10 cellular contexts compared by ENCODE assay signal in the genomic region with DNA sequence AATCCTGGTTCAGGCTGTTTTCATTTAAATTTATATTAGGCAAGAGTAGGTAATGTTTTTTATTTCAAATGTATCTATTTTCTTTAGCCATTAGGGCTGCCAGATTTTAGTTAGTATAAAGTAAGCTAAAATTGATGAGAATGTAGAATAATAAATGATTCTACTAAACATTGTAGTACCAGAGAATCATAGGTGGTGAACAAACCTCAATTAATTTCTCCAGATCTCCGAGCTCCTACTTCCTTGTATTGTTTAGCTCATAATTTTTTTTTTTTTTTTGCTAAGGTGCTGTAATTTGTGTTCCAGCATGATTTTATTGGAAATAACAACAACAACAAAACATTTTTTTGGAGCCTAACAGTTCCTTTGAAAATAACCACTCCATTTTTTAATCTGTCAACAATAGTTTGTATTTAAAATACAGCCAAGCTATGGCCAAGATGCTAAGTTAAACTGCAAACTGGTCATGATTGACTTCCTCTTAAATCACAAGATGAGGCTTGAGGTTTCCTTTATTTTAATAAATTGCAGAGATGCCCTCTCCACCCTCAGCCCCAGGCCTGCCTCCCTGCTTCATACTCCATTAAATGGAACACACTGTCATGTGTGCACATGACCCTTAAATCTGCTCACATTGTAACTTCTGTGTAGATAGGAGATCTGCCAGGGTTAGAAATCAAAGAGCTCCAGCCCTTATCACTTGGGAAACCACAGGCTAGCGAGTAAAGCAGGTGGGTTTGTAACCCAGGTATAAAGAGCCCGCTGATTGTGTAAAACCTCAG. TPM values are rescaled to one million over a fixed set of nuclear protein-coding genes. Genes with fewer than 3 reads are reported as not detected.
DNase-seq lines count a peak whose midpoint lies in the region; ATAC-seq and TF ChIP-seq lines count a peak whose summit lies in the region.
"Had no signal": no experiment of that assay in that cellular context is flagged by ENCODE, and none has a peak within 500 bp of the region (broad histone marks: within the 10 kb centered on the region; RNA-seq: fewer than 3 reads in every experiment).

No MANE protein-coding gene starts in this region.

- BruUV-seq in HCT116 (replicated peaks; lab: Mats Ljungman, UMichigan): TSS peak; percentile 36

- TF ChIP-seq RAD21 in HCT116 (IDR thresholded peaks at IDR 0.05; ENCODE audit: low read depth): no peak

- H3K4me3 Mint-ChIP-seq in stimulated activated naive B cell treated with anti-CD40 and anti-IgM and Interleukin-4, amounts not matched to agents 10 μg/mL and 1 μg/mL and 100 μg/mL, for 72 hours: peak overlapping the region; percentile 11 to 18

- no peaks in the 10 kb centered on the region for H3K4me1 ChIP-seq in HCT116 (ENCODE audit: control insufficient read depth in 1 of 2, insufficient read depth in 2 of 2, low read length in 2 of 2)

- TF ChIP-seq POLR2A in HCT116 (IDR thresholded peaks at IDR 0.05; ENCODE audit: borderline replicate concordance, extremely low read depth, insufficient read depth, insufficient read length): no peak

- H3F3A ChIP-seq in SU-DHL-6 (ENCODE audit: insufficient read depth): no peaks in the 10 kb centered on the region; the same call in 1 of the 2 replicates

- peaks cover 0 to 3% of the 10 kb centered on the region in 2 experiments; a peak in 1 of 4 replicates for H3K9me3 ChIP-seq in HCT116 (ENCODE audit: control insufficient read depth in 1 of 2, insufficient read depth in 1 of 2, low read depth in 1 of 2, low read length in 2 of 2)
- no peaks in the 10 kb centered on the region for H3K9me3 ChIP-seq in SU-DHL-6 (ENCODE audit: insufficient read depth, low read length)

- intact Hi-C loops in HCT116 (cut with micrococcal nuclease): no loop called here
- intact Hi-C loops in left colon (cut with DNase I, micrococcal nuclease): no loop called here

- DNase-seq in HCT116 (ENCODE audit: low read depth, low spot score) (no peak), left colon (no peak), DMS53 treated with DMSO at 0.1 percent for 48 hours (lab: John Stamatoyannopoulos, UW; ENCODE audit: unreplicated experiment) (no peak), NCI-H2081 (lab: John Stamatoyannopoulos, UW) (no peak)
- no peak for DNase-seq in stimulated activated naive B cell treated with anti-CD40 and anti-IgM and Interleukin-4, amounts not matched to agents 10 μg/mL and 1 μg/mL and 100 μg/mL, for 72 hours
- DNase-seq: mesenchymal stem cell, NCI-H446 had no signal

- no peak for ATAC-seq in HCT116
- peak; percentile 38 for ATAC-seq in left colon
- ATAC-seq in stimulated activated naive B cell treated with anti-CD40 and anti-IgM and Interleukin-4, amounts not matched to agents 10 μg/mL and 1 μg/mL and 100 μg/mL, for 72 hours (replicated peaks): peak; percentile 54 to 66
- no peak for ATAC-seq in HG02852 (IDR thresholded peaks at IDR 0.05; ENCODE audit: unreplicated experiment)

- peaks cover 2 to 10% of the 10 kb centered on the region in 2 donors for H3K9me3 Mint-ChIP-seq in stimulated activated naive B cell treated with anti-CD40 and anti-IgM and Interleukin-4, amounts not matched to agents 10 μg/mL and 1 μg/mL and 100 μg/mL, for 72 hours
- H3K9me3 Mint-ChIP-seq: activated T-helper 2 cell treated with anti-CD3 and anti-CD28 coated beads, Interferon-gamma antibody, Interleukin-2, Interleukin-4, amounts not matched to agents 10 μg/mL and 5 μg/mL and 100 μg/mL, durations not matched to agents 14 hours and 24 hours and 36 hours had no signal

- POLR2A ChIA-PET in HCT116 (lab: Charles Lee): no interaction called here

- no peak overlapping the region for H3K27ac ChIP-seq in HCT116 (ENCODE audit: low read depth, low read length)
- H3K27ac ChIP-seq in SU-DHL-6 (ENCODE audit: low read depth, low read length): peak overlapping the region; percentile 34

- H3K27me3 Mint-ChIP-seq in stimulated activated naive B cell treated with anti-CD40 and anti-IgM and Interleukin-4, amounts not matched to agents 10 μg/mL and 1 μg/mL and 100 μg/mL, for 72 hours: no peaks in the 10 kb centered on the region

- H3K36me3 ChIP-seq in HCT116 (ENCODE audit: control insufficient read depth in 1 of 2, insufficient read depth in 2 of 2, low read length in 2 of 2): no peaks in the 10 kb centered on the region
- H3K36me3 ChIP-seq in SU-DHL-6 (ENCODE audit: low read length): no peaks in the 10 kb centered on the region

- H4K20me1 ChIP-seq in HCT116 (ENCODE audit: insufficient read depth) (no peaks in the 10 kb centered on the region), SU-DHL-6 (ENCODE audit: low read depth, low read length) (no peaks in the 10 kb centered on the region)

- H3K9me2 ChIP-seq in HCT116 (ENCODE audit: insufficient read depth) (no peaks in the 10 kb centered on the region), SU-DHL-6 (replicated peaks; ENCODE audit: insufficient read depth, low read length) (no peaks in the 10 kb centered on the region)

- CTCF ChIA-PET in HCT116 (lab: Charles Lee): no interaction called here

- H3K27ac Mint-ChIP-seq in stimulated activated naive B cell treated with anti-CD40 and anti-IgM and Interleukin-4, amounts not matched to agents 10 μg/mL and 1 μg/mL and 100 μg/mL, for 72 hours: peak overlapping the region; percentile 89
- H3K27ac Mint-ChIP-seq: activated T-helper 2 cell treated with anti-CD3 and anti-CD28 coated beads, Interferon-gamma antibody, Interleukin-2, Interleukin-4, amounts not matched to agents 10 μg/mL and 5 μg/mL and 100 μg/mL, durations not matched to agents 14 hours and 24 hours and 36 hours had no signal

- H3K4me1 Mint-ChIP-seq in stimulated activated naive B cell treated with anti-CD40 and anti-IgM and Interleukin-4, amounts not matched to agents 10 μg/mL and 1 μg/mL and 100 μg/mL, for 72 hours: peaks cover 55 to 85% of the 10 kb centered on the region in 2 donors

- H2AFZ ChIP-seq in HCT116 (ENCODE audit: low read depth, low read length, poor library complexity, severe bottlenecking) (no peak overlapping the region), SU-DHL-6 (ENCODE audit: low read depth, low read length, severe bottlenecking) (peak overlapping the region; percentile 44)

- H3K4me2 ChIP-seq in HCT116 (ENCODE audit: low read length) (no peak overlapping the region), SU-DHL-6 (ENCODE audit: low read depth, low read length, poor library complexity, severe bottlenecking) (peak overlapping the region; percentile 50)

- H3K9ac ChIP-seq in HCT116 (ENCODE audit: low read length) (no peak overlapping the region), SU-DHL-6 (ENCODE audit: low read length) (peak overlapping the region; percentile 23)

- peaks cover 43 to 49% of the 10 kb centered on the region in 2 donors for H3K36me3 Mint-ChIP-seq in stimulated activated naive B cell treated with anti-CD40 and anti-IgM and Interleukin-4, amounts not matched to agents 10 μg/mL and 1 μg/mL and 100 μg/mL, for 72 hours

- no peaks in the 10 kb centered on the region for H3K27me3 ChIP-seq in HCT116 (ENCODE audit: insufficient read depth, low read length)
- no peaks in the 10 kb centered on the region for H3K27me3 ChIP-seq in SU-DHL-6 (ENCODE audit: low read length)

- TF ChIP-seq CTCF in HCT116 (IDR thresholded peaks at IDR 0.05 in 2 of 3, conservative IDR thresholded peaks at IDR 0.05 in 1 of 3; ENCODE audit: borderline replicate concordance in 1 of 3, insufficient read depth in 1 of 3, low read depth in 2 of 3, low read length in 2 of 3) (no peak), SU-DHL-6 (IDR thresholded peaks at IDR 0.05; ENCODE audit: insufficient read depth, low read length, poor library complexity, severe bottlenecking) (no peak)

- H3K79me2 ChIP-seq in HCT116 (ENCODE audit: insufficient read depth, low read length) (no peaks in the 10 kb centered on the region), SU-DHL-6 (ENCODE audit: insufficient read depth, low read length) (no peaks in the 10 kb centered on the region)

- RAD21 ChIA-PET in HCT116 (lab: Charles Lee; ENCODE audit: low non-redundant PET in 1 of 2, low total read pairs in 2 of 2, uncharacterized antibody in 2 of 2, unreplicated experiment in 2 of 2): no interaction called here

- H3K4me3 ChIP-seq in HCT116 (replicated peaks in 1 of 2; ENCODE audit: low read depth in 1 of 2, low read length in 2 of 2) (no peak overlapping the region), SU-DHL-6 (ENCODE audit: insufficient read depth, low read length, poor library complexity, severe bottlenecking) (peak overlapping the region; percentile 2)

TF ChIP-seq in HCT116, 20 proteins besides CTCF, POLR2A, EP300 and RAD21:
- TF ChIP-seq CBX3 (IDR thresholded peaks at IDR 0.05; ENCODE audit: low read depth) (no peak), CEBPB (IDR thresholded peaks at IDR 0.05; ENCODE audit: low read depth) (no peak), SIN3A (IDR thresholded peaks at IDR 0.05; ENCODE audit: low read depth) (no peak), ZFX (IDR thresholded peaks at IDR 0.05) (no peak), ATF3 (IDR thresholded peaks at IDR 0.05) (no peak), EZH2phosphoT487 (IDR thresholded peaks at IDR 0.05; ENCODE audit: borderline replicate concordance) (no peak)

RNA-seq across cellular contexts. Expression of gene DUSP22, which starts 20.6 kb away (rescaled TPM):
- total RNA-seq in HCT116 (2021; ENCODE audit: unreplicated experiment): 19.2 TPM
- polyA plus RNA-seq in HCT116 (2012): 15.2 and 16.3 TPM in 2 replicates
- 10 to 100 TPM; 26.5 to 29.5 TPM for total RNA-seq in left colon

Comparison
In these comparisons a context has a peak if more than half of its experiments do, and no peak if none do; other contexts are left out.
1. ATAC-seq: peak in left colon (single experiment) and stimulated activated naive B cell treated with anti-CD40 and anti-IgM and Interleukin-4, amounts not matched to agents 10 μg/mL and 1 μg/mL and 100 μg/mL, for 72 hours (2 of 2); none in HCT116 (single experiment) and HG02852 (single experiment).